In the genomic region with DNA sequence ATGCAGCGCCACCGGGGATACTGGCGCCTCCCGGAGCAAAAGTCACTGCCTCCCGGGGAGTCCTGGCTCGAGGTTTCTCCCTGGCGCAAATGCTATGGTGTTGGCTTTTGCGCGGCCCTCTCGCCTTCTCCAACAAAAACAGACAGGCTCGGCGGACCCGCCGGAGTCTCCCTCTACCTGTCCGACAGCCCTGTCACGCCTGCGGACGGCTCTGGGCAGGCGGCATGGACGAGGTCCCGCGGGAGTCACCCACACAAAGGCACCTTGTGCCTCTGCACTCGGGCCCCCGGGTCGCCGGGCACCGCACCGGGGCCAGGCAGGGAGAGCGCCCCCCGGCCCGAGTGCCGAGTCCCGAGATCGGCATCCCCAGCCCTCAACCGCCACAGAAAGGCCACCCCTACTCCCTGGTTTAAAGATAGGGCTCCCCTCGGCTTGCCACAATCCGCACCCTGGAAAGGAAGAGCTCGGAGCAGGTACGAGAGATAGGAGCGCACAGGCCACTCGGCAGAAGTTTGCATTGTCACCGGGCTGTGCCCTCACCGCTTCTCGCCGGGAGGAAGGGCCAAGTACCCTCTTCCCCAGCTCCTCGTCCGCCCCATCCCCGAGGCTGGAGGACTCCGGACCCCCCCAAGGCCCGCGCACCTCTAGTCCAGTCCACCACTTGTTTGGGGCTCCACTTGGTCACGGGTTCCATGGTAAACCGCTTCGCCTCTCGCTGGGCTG, we compare ENCODE assay signal across 8 cellular contexts. TPM values are rescaled to one million over a fixed set of nuclear protein-coding genes. Genes with fewer than 3 reads are reported as not detected.
A peak's percentile ranks its signal among the peaks of the same experiment; 100 is the strongest.
DNase-seq lines count a peak whose midpoint lies in the region; ATAC-seq, FAIRE-seq and TF ChIP-seq lines count a peak whose summit lies in the region.

No MANE protein-coding gene starts in this region.

- no peaks in the 10 kb centered on the region for H3K9me1 ChIP-seq in K562 (ENCODE audit: control insufficient read depth, insufficient read depth, low read length)

- H3K4me2 ChIP-seq in GM23248 (ENCODE audit: unreplicated experiment) (peak overlapping the region; percentile 95), MM.1S (ENCODE audit: low read depth, low read length) (peak overlapping the region; percentile 41; the same call in 1 of the 2 replicates), K562 (ENCODE audit: insufficient read depth, low read length) (peak overlapping the region; percentile 85)

- peak overlapping the region; percentile 80 to 83 for H3K4me3 Mint-ChIP-seq in stimulated activated naive CD8-positive, alpha-beta T cell treated with anti-CD3 and anti-CD28 coated beads, Interleukin-15, amount 100 ng/mL, for 72 hours

- CTCF ChIA-PET in K562 (lab: Yijun Ruan, JAX; ENCODE audit: low intra/inter-chr PET ratio): no interaction called here

- H3F3A ChIP-seq in GM23248 (ENCODE audit: insufficient read depth) (peaks cover 7% of the 10 kb centered on the region; the same call in 1 of the 2 replicates), MM.1S (ENCODE audit: insufficient read depth, low read length) (no peaks in the 10 kb centered on the region)

- H3K36me3 ChIP-seq in GM23248 (ENCODE audit: low read depth): no peaks in the 10 kb centered on the region
- no peaks in the 10 kb centered on the region for H3K36me3 ChIP-seq in MM.1S (replicated peaks; ENCODE audit: insufficient read depth, low read length)
- H3K36me3 ChIP-seq in K562 (ENCODE audit: control insufficient read depth, insufficient read depth, low read length): peaks cover 20% of the 10 kb centered on the region
- no peaks in the 10 kb centered on the region for H3K36me3 ChIP-seq in kidney epithelial cell (ENCODE audit: control insufficient read depth, insufficient read depth, low read length)

- H3K27ac Mint-ChIP-seq in stimulated activated naive CD8-positive, alpha-beta T cell treated with anti-CD3 and anti-CD28 coated beads, Interleukin-15, amount 100 ng/mL, for 72 hours: no peak overlapping the region

- intact Hi-C loops in K562 (cut with micrococcal nuclease): loop anchor here (2.0 to 5.0 kb wide), 3 partner anchors 48 to 105 kb away; no protein-coding TSS in a partner anchor

- H2AFZ ChIP-seq in GM23248 (peak overlapping the region; percentile 87), MM.1S (ENCODE audit: low read length) (no peak overlapping the region), K562 (ENCODE audit: low read depth, low read length) (peak overlapping the region; percentile 84)

- H3K4me1 ChIP-seq in GM23248 (ENCODE audit: insufficient read depth): peaks cover 9% of the 10 kb centered on the region
- H3K4me1 ChIP-seq in MM.1S (ENCODE audit: low read length): no peaks in the 10 kb centered on the region
- peaks cover 18 to 38% of the 10 kb centered on the region in 2 experiments; a peak in 4 of 5 replicates for H3K4me1 ChIP-seq in K562 (replicated peaks in 1 of 2; ENCODE audit: control insufficient read depth in 2 of 2, insufficient read depth in 2 of 2, low read length in 2 of 2)

- H3K4me1 Mint-ChIP-seq in stimulated activated naive CD8-positive, alpha-beta T cell treated with anti-CD3 and anti-CD28 coated beads, Interleukin-15, amount 100 ng/mL, for 72 hours: peaks cover 25% of the 10 kb centered on the region

- H4K20me1 ChIP-seq in GM23248 (ENCODE audit: insufficient read depth) (no peaks in the 10 kb centered on the region), MM.1S (ENCODE audit: insufficient read depth, low read length) (no peaks in the 10 kb centered on the region), K562 (replicated peaks; ENCODE audit: control insufficient read depth, insufficient read depth, low read length) (no peaks in the 10 kb centered on the region)

- no peak for TF ChIP-seq POLR2A in K562 (conservative IDR thresholded peaks at IDR 0.05)

- no peak for TF ChIP-seq RAD21 in K562 (CRISPR knock-in tag; conservative IDR thresholded peaks at IDR 0.05 in 1 of 2, IDR thresholded peaks at IDR 0.05 in 1 of 2)

- H3K9ac ChIP-seq in GM23248 (peak overlapping the region; percentile 79), MM.1S (ENCODE audit: low read length) (no peak overlapping the region), K562 (ENCODE audit: insufficient read depth in 1 of 2, low read depth in 2 of 2, low read length in 2 of 2) (peak overlapping the region; percentile 76 to 95)

- H3K27me3 ChIP-seq in GM23248 (replicated peaks; ENCODE audit: insufficient read depth) (no peaks in the 10 kb centered on the region), MM.1S (replicated peaks; ENCODE audit: insufficient read depth, low read length) (no peaks in the 10 kb centered on the region), K562 (ENCODE audit: control insufficient read depth in 2 of 2, insufficient read depth in 2 of 2, low read length in 2 of 2) (no peaks in the 10 kb centered on the region), kidney epithelial cell (ENCODE audit: control insufficient read depth, insufficient read depth, low read length) (no peaks in the 10 kb centered on the region)

- H3K9me2 ChIP-seq in GM23248 (ENCODE audit: insufficient read depth) (no peaks in the 10 kb centered on the region), MM.1S (replicated peaks; ENCODE audit: insufficient read depth, low read length) (no peaks in the 10 kb centered on the region)

- WGBS in GM23248 (ENCODE audit: low coverage in 1 of 2, low lambda C conversion rate in 2 of 2, missing lambda C conversion rate in 2 of 2), 2 experiments: 2 to 3% methylated on average over 45 to 55 of the region's 55 CpGs
- 1% methylated on average over 42 of the region's 55 CpGs for WGBS in K562 (ENCODE audit: insufficient coverage, low coverage, missing lambda C conversion rate)

- no TSS peak for BruUV-seq in K562 (replicated peaks; lab: Mats Ljungman, UMichigan)

- peak; percentile 41 for ATAC-seq in K562
- peak; percentile 50 for ATAC-seq in stimulated activated naive CD8-positive, alpha-beta T cell treated with anti-CD3 and anti-CD28 coated beads, Interleukin-15, amount 100 ng/mL, for 72 hours

- DNase-seq in GM12864 (ENCODE audit: low read depth) (no peak), GM23248 (peak; percentile 64), MM.1S (no peak), K562 (ENCODE audit: extremely low read depth in 1 of 4, low spot score in 3 of 4) (peak; percentile 59 to 68 (median 64)), kidney epithelial cell (ENCODE audit: low read depth) (no peak), T-helper 1 cell (no peak), NCI-H1436 treated with DMSO at 0.1 percent for 48 hours (lab: John Stamatoyannopoulos, UW) (no peak)
- DNase-seq in stimulated activated naive CD8-positive, alpha-beta T cell treated with anti-CD3 and anti-CD28 coated beads, Interleukin-15, amount 100 ng/mL, for 72 hours: peak in 1 of 2 donors; percentile 26

- peak overlapping the region; percentile 34; the same call in 1 of the 2 replicates for H3K4me3 ChIP-seq in GM12864 (ENCODE audit: low read depth, low read length)
- H3K4me3 ChIP-seq in GM23248: peak overlapping the region; percentile 85
- H3K4me3 ChIP-seq in MM.1S (ENCODE audit: low read length): peak overlapping the region; percentile 45; the same call in 1 of the 2 replicates
- H3K4me3 ChIP-seq in K562: peak overlapping the region; percentile 69
- peak overlapping the region; percentile 70 for H3K4me3 ChIP-seq in kidney epithelial cell (ENCODE audit: low read depth, low read length)

- H3K9me3 ChIP-seq in GM23248 (ENCODE audit: low read depth) (no peaks in the 10 kb centered on the region), MM.1S (replicated peaks; ENCODE audit: insufficient read depth, low read length) (no peaks in the 10 kb centered on the region), K562 (replicated peaks; ENCODE audit: control insufficient read depth, insufficient read depth, low read depth, low read length) (no peaks in the 10 kb centered on the region)

- peaks cover 21% of the 10 kb centered on the region for H3K79me2 ChIP-seq in GM23248 (ENCODE audit: insufficient read depth)
- no peaks in the 10 kb centered on the region for H3K79me2 ChIP-seq in MM.1S (ENCODE audit: low read length)
- peaks cover 59% of the 10 kb centered on the region for H3K79me2 ChIP-seq in K562 (ENCODE audit: control insufficient read depth, insufficient read depth, low read length)

- peaks cover 80% of the 10 kb centered on the region for H3K27me3 Mint-ChIP-seq in stimulated activated naive CD8-positive, alpha-beta T cell treated with anti-CD3 and anti-CD28 coated beads, Interleukin-15, amount 100 ng/mL, for 72 hours

- in situ Hi-C loops in GM23248 (cut with MboI): no loop called here
- in situ Hi-C loops in K562 (cut with MboI): loop anchor here (25.0 kb wide), 1 partner anchor 1522 kb away; a partner anchor contains a TSS

- H3K27ac ChIP-seq in GM23248: peak overlapping the region; percentile 84
- H3K27ac ChIP-seq in MM.1S (ENCODE audit: low read length): no peak overlapping the region
- H3K27ac ChIP-seq in K562 (ENCODE audit: extremely low read depth, low read depth, low read length): peak overlapping the region; percentile 70

- POLR2A ChIA-PET in K562 (lab: Yijun Ruan, JAX): interaction anchor here (0.7 to 2.9 kb wide), 7 partner anchors 9 to 789 kb away, joined by 3 to 14 read pairs (median 7); no protein-coding TSS in a partner anchor

- TF ChIP-seq EP300 in K562 (IDR thresholded peaks at IDR 0.05; ENCODE audit: low read length): no peak

- FAIRE-seq in K562 (lab: Jason Lieb, UNC): no peak

- TF ChIP-seq CTCF in GM12864 (IDR thresholded peaks at IDR 0.05; ENCODE audit: low read depth, low read length, missing control alignments) (no peak), MM.1S (IDR thresholded peaks at IDR 0.05; ENCODE audit: low read length) (no peak), K562 (IDR thresholded peaks at IDR 0.05 in 2 of 3, conservative IDR thresholded peaks at IDR 0.05 in 1 of 3; ENCODE audit: insufficient read depth in 2 of 3, low read depth in 1 of 3, low read length in 3 of 3) (no peak), kidney epithelial cell (IDR thresholded peaks at IDR 0.05; ENCODE audit: insufficient read depth, low read length, poor library complexity, severe bottlenecking) (no peak)

- H3K9me3 Mint-ChIP-seq in stimulated activated naive CD8-positive, alpha-beta T cell treated with anti-CD3 and anti-CD28 coated beads, Interleukin-15, amount 100 ng/mL, for 72 hours: no peaks in the 10 kb centered on the region

RNA-seq across cellular contexts. Expression of a gene that starts 0.9 kb away (rescaled TPM):
- total RNA-seq in GM23248 (2014; rRNA removed; shearing (Covaris generic)): 1.7 and 2.4 TPM in 2 replicates
- 1.9 TPM in 2 replicates for polyA plus RNA-seq in GM23248 (2016; fragmentation: Nextera tagmentation; extraction: Ambion mirVana)
- total RNA-seq in K562 (2011; cell fraction: chromatin; rRNA removed; ENCODE audit: low replicate concordance): 10.5 and 14.3 TPM in 2 replicates
- 4.2 and 4.6 TPM in 2 replicates for total RNA-seq in K562 (2011; cell fraction: nucleolus; rRNA removed)
- total RNA-seq in K562 (2011; cell fraction: nucleoplasm; rRNA removed): 7.0 and 15.1 TPM in 2 replicates
- total RNA-seq in K562 (2014; rRNA removed): 6.7 and 11.6 TPM in 2 replicates
- total RNA-seq in K562 (2014; rRNA removed; fragmentation: Illumina TruSeq; extraction: Trizol): 19.4 and 20.6 TPM in 2 replicates
- 17.4 and 18.6 TPM in 2 replicates for total RNA-seq in K562 (2015; rRNA removed; fragmentation: Illumina TruSeq; extraction: Trizol)
- total RNA-seq in K562 (2021): 25.7 and 27.9 TPM in 2 replicates
- 7.1 and 8.1 TPM in 2 replicates for polyA plus RNA-seq in K562 (2011; rRNA removed)
- 4.9 and 5.0 TPM in 2 replicates for polyA plus RNA-seq in K562 (2011; cell fraction: cytosol; rRNA removed)
- 5.8 and 8.4 TPM in 2 replicates for polyA plus RNA-seq in K562 (2011; cell fraction: nucleus; rRNA removed)
- polyA plus RNA-seq in K562 (2012): 5.2 and 13.5 TPM in 2 replicates
- 24.2 and 29.6 TPM in 2 replicates for polyA plus RNA-seq in K562 (2014; fragmentation: Illumina TruSeq; extraction: Trizol)
- 1 to 10 TPM; 4.5 to 5.3 TPM for polyA plus RNA-seq in K562 (2014; fragmentation: Nextera tagmentation; extraction: Ambion mirVana)
- 9.5 and 9.7 TPM in 2 replicates for polyA plus RNA-seq in K562 (2014; rRNA removed)
- 11.9 and 12.1 TPM in 2 replicates for polyA minus RNA-seq in K562 (2011; rRNA and poly(A)+ RNA removed)
- polyA minus RNA-seq in K562 (2011; cell fraction: cytosol; rRNA and poly(A)+ RNA removed): 5.2 and 6.2 TPM in 2 replicates
- polyA minus RNA-seq in K562 (2011; cell fraction: nucleus; rRNA and poly(A)+ RNA removed): 3.0 and 5.4 TPM in 2 replicates
- 9.2 and 12.1 TPM in 2 replicates for total RNA-seq in kidney epithelial cell

Comparison
In these comparisons a context has a peak if more than half of its experiments do, and no peak if none do; other contexts are left out.
1. DNase-seq: peak in GM23248 (single experiment) and K562 (4 of 4); none in GM12864 (single experiment), MM.1S (single experiment), kidney epithelial cell (single experiment), T-helper 1 cell (0 of 5) and NCI-H1436 treated with DMSO at 0.1 percent for 48 hours (single experiment).
2. H3K4me3 ChIP-seq: peak in every context shown above with its lines; median percentile 85 in GM23248; 70 in kidney epithelial cell; 69 in K562; 45 in MM.1S; 34 in GM12864.
3. H3K4me2 ChIP-seq: peak in every context shown above with its lines; median percentile 95 in GM23248; 85 in K562; 41 in MM.1S.